ENCODE assay signal across 20 cellular contexts in genomic region chr11:69111578-69112247, GRCh38. TPM values are rescaled to one million over a fixed set of nuclear protein-coding genes. Genes with fewer than 3 reads are reported as not detected.
DNase-seq lines count a peak whose midpoint lies in the region; ATAC-seq and TF ChIP-seq lines count a peak whose summit lies in the region.
"Had no signal": no experiment of that assay in that cellular context is flagged by ENCODE, and none has a peak within 500 bp of the region (broad histone marks: within the 10 kb centered on the region; RNA-seq: fewer than 3 reads in every experiment).

No MANE protein-coding gene starts in this region.

- no peak overlapping the region for H3K4me2 ChIP-seq in GM23338
- H3K4me2 ChIP-seq: KMS-11, PC-9 had no signal

- peaks cover 26% of the 10 kb centered on the region for H3K9me3 Mint-ChIP-seq in GM23338

- no peaks in the 10 kb centered on the region for H3K27me3 ChIP-seq in GM23338 (ENCODE audit: insufficient read depth)

- H3K4me3 ChIP-seq in GM23338 = no peak overlapping the region
- H3K4me3 ChIP-seq: HAP-1, PC-9 had no signal

- H3K36me3 ChIP-seq in GM23338 (ENCODE audit: insufficient read depth) = no peaks in the 10 kb centered on the region
- H3K36me3 ChIP-seq: HAP-1 had no signal

- peaks cover 9% of the 10 kb centered on the region for H3K27me3 Mint-ChIP-seq in GM23338 (ENCODE audit: insufficient read depth, low read depth, poor library complexity)

- H3K27ac Mint-ChIP-seq in GM23338 = no peak overlapping the region

- H3K4me1 ChIP-seq in GM23338 (ENCODE audit: insufficient read depth) = no peaks in the 10 kb centered on the region
- H3K4me1 ChIP-seq: HAP-1 had no signal

- no peak for ATAC-seq in left ventricle myocardium superior
- no peak for ATAC-seq in Right ventricle myocardium superior (ENCODE audit: poor library complexity)
- no peak for ATAC-seq in GM23338

- H3K4me1 Mint-ChIP-seq in GM23338 = no peaks in the 10 kb centered on the region
- H3K4me1 Mint-ChIP-seq: CD8-positive, alpha-beta memory T cell had no signal

- no peak for TF ChIP-seq CTCF in GM23338 (conservative IDR thresholded peaks at IDR 0.05; ENCODE audit: low read depth in 2 of 2)

- no peak overlapping the region for H2AFZ ChIP-seq in GM23338
- H2AFZ ChIP-seq: PC-9 had no signal

- no peak overlapping the region for H3K27ac ChIP-seq in GM23338 (ENCODE audit: low read depth)
- H3K27ac ChIP-seq: C4-2B, KMS-11, PC-9, RWPE1 had no signal

- no peaks in the 10 kb centered on the region for H3K79me2 ChIP-seq in GM23338 (replicated peaks; ENCODE audit: insufficient read depth)

- peak; percentile 8 for DNase-seq in left ventricle myocardium superior
- DNase-seq in Right ventricle myocardium superior = no peak
- DNase-seq in left kidney (ENCODE audit: low read depth, low spot score) = peak; percentile 44
- DNase-seq in putamen (ENCODE audit: low spot score) = peak; percentile 50
- no peak for DNase-seq in GM23338 (ENCODE audit: low spot score)
- DNase-seq in NCI-H2171 (lab: John Stamatoyannopoulos, UW) = no peak
- no peak for DNase-seq in NCI-H510A treated with DMSO at 0.1 percent for 48 hours (lab: John Stamatoyannopoulos, UW)
- no peak for DNase-seq in SW480 (ENCODE audit: low spot score)
- DNase-seq: CD8-positive, alpha-beta memory T cell; NCI-H1092 treated with DMSO at 0.1 percent for 48 hours; NCI-H1436 treated with DMSO at 0.1 percent for 48 hours; NCI-H1930; NCI-H2227 treated with DMSO at 0.1 percent for 48 hours; NCI-H510A; NCI-H748 treated with DMSO at 0.1 percent for 48 hours; PC-9 had no signal

- no peaks in the 10 kb centered on the region for H4K20me1 ChIP-seq in GM23338 (replicated peaks; ENCODE audit: insufficient read depth)

- H3K36me3 Mint-ChIP-seq in GM23338 (ENCODE audit: low read depth) = peaks cover 3% of the 10 kb centered on the region; the same call in 1 of the 3 replicates

- no peak overlapping the region for H3K4me3 Mint-ChIP-seq in GM23338
- H3K4me3 Mint-ChIP-seq: CD8-positive, alpha-beta memory T cell had no signal

- intact Hi-C loops in left ventricle myocardium superior (cut with micrococcal nuclease) (no loop called here), Right ventricle myocardium superior (cut with DNase I) (no loop called here)

- H3K9me2 ChIP-seq in GM23338 (ENCODE audit: insufficient read depth) = no peaks in the 10 kb centered on the region

- no peaks in the 10 kb centered on the region for H3F3A ChIP-seq in GM23338 (replicated peaks; ENCODE audit: low read depth)

TF ChIP-seq in GM23338, 12 proteins besides CTCF, POLR2A, EP300 and RAD21 (continues in another document):
- TF ChIP-seq CREB1 (CRISPR knock-in tag; IDR thresholded peaks at IDR 0.05; ENCODE audit: low read depth) = no peak
- TF ChIP-seq POLR2AphosphoS5 (IDR thresholded peaks at IDR 0.05; ENCODE audit: low read depth) = no peak
- TF ChIP-seq, protein P1, sequence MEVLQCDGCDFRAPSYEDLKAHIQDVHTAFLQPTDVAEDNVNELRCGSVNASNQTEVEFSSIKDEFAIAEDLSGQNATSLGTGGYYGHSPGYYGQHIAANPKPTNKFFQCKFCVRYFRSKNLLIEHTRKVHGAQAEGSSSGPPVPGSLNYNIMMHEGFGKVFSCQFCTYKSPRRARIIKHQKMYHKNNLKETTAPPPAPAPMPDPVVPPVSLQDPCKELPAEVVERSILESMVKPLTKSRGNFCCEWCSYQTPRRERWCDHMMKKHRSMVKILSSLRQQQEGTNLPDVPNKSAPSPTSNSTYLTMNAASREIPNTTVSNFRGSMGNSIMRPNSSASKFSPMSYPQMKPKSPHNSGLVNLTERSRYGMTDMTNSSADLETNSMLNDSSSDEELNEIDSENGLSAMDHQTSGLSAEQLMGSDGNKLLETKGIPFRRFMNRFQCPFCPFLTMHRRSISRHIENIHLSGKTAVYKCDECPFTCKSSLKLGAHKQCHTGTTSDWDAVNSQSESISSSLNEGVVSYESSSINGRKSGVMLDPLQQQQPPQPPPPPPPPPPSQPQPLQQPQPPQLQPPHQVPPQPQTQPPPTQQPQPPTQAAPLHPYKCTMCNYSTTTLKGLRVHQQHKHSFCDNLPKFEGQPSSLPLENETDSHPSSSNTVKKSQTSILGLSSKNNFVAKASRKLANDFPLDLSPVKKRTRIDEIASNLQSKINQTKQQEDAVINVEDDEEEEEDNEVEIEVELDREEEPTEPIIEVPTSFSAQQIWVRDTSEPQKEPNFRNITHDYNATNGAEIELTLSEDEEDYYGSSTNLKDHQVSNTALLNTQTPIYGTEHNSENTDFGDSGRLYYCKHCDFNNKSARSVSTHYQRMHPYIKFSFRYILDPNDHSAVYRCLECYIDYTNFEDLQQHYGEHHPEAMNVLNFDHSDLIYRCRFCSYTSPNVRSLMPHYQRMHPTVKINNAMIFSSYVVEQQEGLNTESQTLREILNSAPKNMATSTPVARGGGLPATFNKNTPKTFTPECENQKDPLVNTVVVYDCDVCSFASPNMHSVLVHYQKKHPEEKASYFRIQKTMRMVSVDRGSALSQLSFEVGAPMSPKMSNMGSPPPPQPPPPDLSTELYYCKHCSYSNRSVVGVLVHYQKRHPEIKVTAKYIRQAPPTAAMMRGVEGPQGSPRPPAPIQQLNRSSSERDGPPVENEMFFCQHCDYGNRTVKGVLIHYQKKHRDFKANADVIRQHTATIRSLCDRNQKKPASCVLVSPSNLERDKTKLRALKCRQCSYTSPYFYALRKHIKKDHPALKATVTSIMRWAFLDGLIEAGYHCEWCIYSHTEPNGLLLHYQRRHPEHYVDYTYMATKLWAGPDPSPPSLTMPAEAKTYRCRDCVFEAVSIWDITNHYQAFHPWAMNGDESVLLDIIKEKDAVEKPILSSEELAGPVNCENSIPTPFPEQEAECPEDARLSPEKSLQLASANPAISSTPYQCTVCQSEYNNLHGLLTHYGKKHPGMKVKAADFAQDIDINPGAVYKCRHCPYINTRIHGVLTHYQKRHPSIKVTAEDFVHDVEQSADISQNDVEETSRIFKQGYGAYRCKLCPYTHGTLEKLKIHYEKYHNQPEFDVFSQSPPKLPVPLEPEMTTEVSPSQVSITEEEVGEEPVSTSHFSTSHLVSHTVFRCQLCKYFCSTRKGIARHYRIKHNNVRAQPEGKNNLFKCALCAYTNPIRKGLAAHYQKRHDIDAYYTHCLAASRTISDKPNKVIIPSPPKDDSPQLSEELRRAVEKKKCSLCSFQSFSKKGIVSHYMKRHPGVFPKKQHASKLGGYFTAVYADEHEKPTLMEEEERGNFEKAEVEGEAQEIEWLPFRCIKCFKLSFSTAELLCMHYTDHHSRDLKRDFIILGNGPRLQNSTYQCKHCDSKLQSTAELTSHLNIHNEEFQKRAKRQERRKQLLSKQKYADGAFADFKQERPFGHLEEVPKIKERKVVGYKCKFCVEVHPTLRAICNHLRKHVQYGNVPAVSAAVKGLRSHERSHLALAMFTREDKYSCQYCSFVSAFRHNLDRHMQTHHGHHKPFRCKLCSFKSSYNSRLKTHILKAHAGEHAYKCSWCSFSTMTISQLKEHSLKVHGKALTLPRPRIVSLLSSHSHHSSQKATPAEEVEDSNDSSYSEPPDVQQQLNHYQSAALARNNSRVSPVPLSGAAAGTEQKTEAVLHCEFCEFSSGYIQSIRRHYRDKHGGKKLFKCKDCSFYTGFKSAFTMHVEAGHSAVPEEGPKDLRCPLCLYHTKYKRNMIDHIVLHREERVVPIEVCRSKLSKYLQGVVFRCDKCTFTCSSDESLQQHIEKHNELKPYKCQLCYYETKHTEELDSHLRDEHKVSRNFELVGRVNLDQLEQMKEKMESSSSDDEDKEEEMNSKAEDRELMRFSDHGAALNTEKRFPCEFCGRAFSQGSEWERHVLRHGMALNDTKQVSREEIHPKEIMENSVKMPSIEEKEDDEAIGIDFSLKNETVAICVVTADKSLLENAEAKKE (CRISPR knock-in tag; IDR thresholded peaks at IDR 0.05) = no peak
- no peak for TF ChIP-seq ZNF114 (CRISPR knock-in tag; IDR thresholded peaks at IDR 0.05)
- no peak for TF ChIP-seq STAT1 (IDR thresholded peaks at IDR 0.05; ENCODE audit: unreplicated experiment)
- TF ChIP-seq, protein P2, sequence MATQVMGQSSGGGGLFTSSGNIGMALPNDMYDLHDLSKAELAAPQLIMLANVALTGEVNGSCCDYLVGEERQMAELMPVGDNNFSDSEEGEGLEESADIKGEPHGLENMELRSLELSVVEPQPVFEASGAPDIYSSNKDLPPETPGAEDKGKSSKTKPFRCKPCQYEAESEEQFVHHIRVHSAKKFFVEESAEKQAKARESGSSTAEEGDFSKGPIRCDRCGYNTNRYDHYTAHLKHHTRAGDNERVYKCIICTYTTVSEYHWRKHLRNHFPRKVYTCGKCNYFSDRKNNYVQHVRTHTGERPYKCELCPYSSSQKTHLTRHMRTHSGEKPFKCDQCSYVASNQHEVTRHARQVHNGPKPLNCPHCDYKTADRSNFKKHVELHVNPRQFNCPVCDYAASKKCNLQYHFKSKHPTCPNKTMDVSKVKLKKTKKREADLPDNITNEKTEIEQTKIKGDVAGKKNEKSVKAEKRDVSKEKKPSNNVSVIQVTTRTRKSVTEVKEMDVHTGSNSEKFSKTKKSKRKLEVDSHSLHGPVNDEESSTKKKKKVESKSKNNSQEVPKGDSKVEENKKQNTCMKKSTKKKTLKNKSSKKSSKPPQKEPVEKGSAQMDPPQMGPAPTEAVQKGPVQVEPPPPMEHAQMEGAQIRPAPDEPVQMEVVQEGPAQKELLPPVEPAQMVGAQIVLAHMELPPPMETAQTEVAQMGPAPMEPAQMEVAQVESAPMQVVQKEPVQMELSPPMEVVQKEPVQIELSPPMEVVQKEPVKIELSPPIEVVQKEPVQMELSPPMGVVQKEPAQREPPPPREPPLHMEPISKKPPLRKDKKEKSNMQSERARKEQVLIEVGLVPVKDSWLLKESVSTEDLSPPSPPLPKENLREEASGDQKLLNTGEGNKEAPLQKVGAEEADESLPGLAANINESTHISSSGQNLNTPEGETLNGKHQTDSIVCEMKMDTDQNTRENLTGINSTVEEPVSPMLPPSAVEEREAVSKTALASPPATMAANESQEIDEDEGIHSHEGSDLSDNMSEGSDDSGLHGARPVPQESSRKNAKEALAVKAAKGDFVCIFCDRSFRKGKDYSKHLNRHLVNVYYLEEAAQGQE (IDR thresholded peaks at IDR 0.05; ENCODE audit: unreplicated experiment) = no peak
- no peak for TF ChIP-seq ZNF331 (CRISPR knock-in tag; IDR thresholded peaks at IDR 0.05; ENCODE audit: low read depth)
- TF ChIP-seq NANOG (IDR thresholded peaks at IDR 0.05; ENCODE audit: borderline replicate concordance) = no peak
- no peak for TF ChIP-seq JUNB (IDR thresholded peaks at IDR 0.05; ENCODE audit: unreplicated experiment)

RNA-seq across cellular contexts. Expression of gene SMIM38, which starts 44.0 kb away (rescaled TPM):
- total RNA-seq in left ventricle myocardium superior (not detected), Right ventricle myocardium superior (not detected)
- 0.38 TPM in 1 of 2 replicates, not detected in the other for total RNA-seq in GM23338 (2014; rRNA removed; shearing (Covaris generic))
- polyA plus RNA-seq in GM23338 (2016; fragmentation: Nextera tagmentation; extraction: Ambion mirVana) = not detected in 2 replicates
- polyA plus RNA-seq: CD8-positive, alpha-beta memory T cell had no signal

Comparison
In these comparisons a context has a peak if more than half of its experiments do, and no peak if none do; other contexts are left out.
1. DNase-seq: peak in left ventricle myocardium superior (single experiment), left kidney (single experiment) and putamen (single experiment); none in Right ventricle myocardium superior (single experiment), GM23338 (single experiment), NCI-H2171 (single experiment), NCI-H510A treated with DMSO at 0.1 percent for 48 hours (single experiment) and SW480 (single experiment).